Comparison of ENCODE assay signal across 8 cellular contexts in the genomic region with DNA sequence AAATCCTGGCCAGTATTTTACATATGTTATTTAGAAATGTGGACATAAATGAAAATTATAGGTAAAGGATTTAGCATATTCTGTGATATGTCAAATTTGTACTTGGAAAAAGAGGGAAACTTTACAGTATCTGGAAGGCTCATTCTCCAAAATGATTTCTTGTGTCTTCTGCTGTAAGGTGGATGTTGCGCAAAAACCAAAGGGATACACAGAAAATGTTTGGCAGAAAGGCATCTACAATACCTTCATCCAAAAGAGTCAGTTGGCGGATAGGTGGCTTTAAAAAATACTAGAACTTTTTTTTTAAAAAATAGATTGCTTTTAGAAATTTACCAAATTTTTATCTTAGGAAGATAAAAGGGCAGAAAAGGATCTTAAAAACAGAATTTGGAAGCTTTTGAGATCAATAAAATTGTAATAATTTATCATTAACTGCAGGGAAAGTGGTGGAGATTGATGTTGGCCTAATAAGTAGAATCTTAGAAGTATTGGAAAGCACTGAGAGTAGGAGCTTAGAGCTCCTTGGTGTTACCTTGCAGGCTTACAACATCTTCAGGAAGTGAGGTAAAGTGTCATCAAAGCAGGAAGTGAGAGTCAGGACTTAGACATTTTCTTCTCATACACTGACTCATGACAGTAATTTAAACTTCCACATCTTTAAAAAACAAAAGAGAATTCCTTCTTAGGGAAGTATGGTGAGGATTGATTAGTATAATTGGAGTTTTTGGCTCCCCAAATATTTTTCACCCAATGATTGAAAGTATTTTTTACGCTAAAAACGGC. TPM values are rescaled to one million over a fixed set of nuclear protein-coding genes. Genes with fewer than 3 reads are reported as not detected.
DNase-seq lines count a peak whose midpoint lies in the region; ATAC-seq and TF ChIP-seq lines count a peak whose summit lies in the region.

No MANE protein-coding gene starts in this region.

- peak overlapping the region; percentile 91 for H3K27ac Mint-ChIP-seq in stimulated activated naive B cell treated with anti-CD40 and anti-IgM and Interleukin-4, amounts not matched to agents 10 μg/mL and 1 μg/mL and 100 μg/mL, for 72 hours

- CTCF ChIA-PET in RWPE1 (lab: Yijun Ruan, JAX), result interaction anchor here (1.5 kb wide), 1 partner anchor 109 kb away, joined by 4 read pairs; no protein-coding TSS in a partner anchor

- H3K4me3 Mint-ChIP-seq in stimulated activated naive B cell treated with anti-CD40 and anti-IgM and Interleukin-4, amounts not matched to agents 10 μg/mL and 1 μg/mL and 100 μg/mL, for 72 hours, result peak overlapping the region; percentile 96 to 98

- H3K9me3 Mint-ChIP-seq in stimulated activated naive B cell treated with anti-CD40 and anti-IgM and Interleukin-4, amounts not matched to agents 10 μg/mL and 1 μg/mL and 100 μg/mL, for 72 hours, result peaks cover 0 to 2% of the 10 kb centered on the region in 2 donors

- H3K36me3 Mint-ChIP-seq in stimulated activated naive B cell treated with anti-CD40 and anti-IgM and Interleukin-4, amounts not matched to agents 10 μg/mL and 1 μg/mL and 100 μg/mL, for 72 hours, result peaks cover 27 to 38% of the 10 kb centered on the region in 2 donors

- POLR2A ChIA-PET in RWPE1 (lab: Yijun Ruan, JAX; ENCODE audit: low non-redundant PET), result no interaction called here

- no peaks in the 10 kb centered on the region for H3K27me3 Mint-ChIP-seq in stimulated activated naive B cell treated with anti-CD40 and anti-IgM and Interleukin-4, amounts not matched to agents 10 μg/mL and 1 μg/mL and 100 μg/mL, for 72 hours

- TF ChIP-seq CTCF in RWPE1 (conservative IDR thresholded peaks at IDR 0.05; ENCODE audit: low read depth), result no peak

- H3K4me1 Mint-ChIP-seq in stimulated activated naive B cell treated with anti-CD40 and anti-IgM and Interleukin-4, amounts not matched to agents 10 μg/mL and 1 μg/mL and 100 μg/mL, for 72 hours, result peaks cover 27 to 48% of the 10 kb centered on the region in 2 donors

- ATAC-seq in GM18520 (IDR thresholded peaks at IDR 0.05; ENCODE audit: unreplicated experiment) (peak; percentile 28), HG03095 (IDR thresholded peaks at IDR 0.05; ENCODE audit: unreplicated experiment) (peak; percentile 36)
- ATAC-seq in stimulated activated naive B cell treated with anti-CD40 and anti-IgM and Interleukin-4, amounts not matched to agents 10 μg/mL and 1 μg/mL and 100 μg/mL, for 72 hours (replicated peaks), result peak in 1 of 2 donors; percentile 20

- DNase-seq in A172 (ENCODE audit: low spot score), result peak; percentile 90
- DNase-seq in RWPE1 (ENCODE audit: low spot score), result peak; percentile 58
- peak; percentile 70 for DNase-seq in epithelial cell of prostate (ENCODE audit: low read depth, low spot score)
- DNase-seq in stimulated activated naive B cell treated with anti-CD40 and anti-IgM and Interleukin-4, amounts not matched to agents 10 μg/mL and 1 μg/mL and 100 μg/mL, for 72 hours, result no peak
- DNase-seq in amygdala (lab: John Stamatoyannopoulos, UW), result no peak
- DNase-seq in hypothalamus (lab: John Stamatoyannopoulos, UW), result no peak

- peak overlapping the region; percentile 94 for H3K27ac ChIP-seq in RWPE1
- peak overlapping the region; percentile 99 for H3K27ac ChIP-seq in epithelial cell of prostate

RNA-seq across cellular contexts. Expression of a gene that starts 2.1 kb away (rescaled TPM):
- 44.6 and 53.0 TPM in 2 replicates for total RNA-seq in A172 (2014; rRNA removed; shearing (Covaris generic))

Comparison
In these comparisons a context has a peak if more than half of its experiments do, and no peak if none do; other contexts are left out.
1. DNase-seq: peak in A172 (single experiment), RWPE1 (single experiment) and epithelial cell of prostate (single experiment); none in stimulated activated naive B cell treated with anti-CD40 and anti-IgM and Interleukin-4, amounts not matched to agents 10 μg/mL and 1 μg/mL and 100 μg/mL, for 72 hours (single experiment), amygdala (0 of 56) and hypothalamus (0 of 51).